Comparison of ENCODE assay signal across 7 cellular contexts in the genomic region with DNA sequence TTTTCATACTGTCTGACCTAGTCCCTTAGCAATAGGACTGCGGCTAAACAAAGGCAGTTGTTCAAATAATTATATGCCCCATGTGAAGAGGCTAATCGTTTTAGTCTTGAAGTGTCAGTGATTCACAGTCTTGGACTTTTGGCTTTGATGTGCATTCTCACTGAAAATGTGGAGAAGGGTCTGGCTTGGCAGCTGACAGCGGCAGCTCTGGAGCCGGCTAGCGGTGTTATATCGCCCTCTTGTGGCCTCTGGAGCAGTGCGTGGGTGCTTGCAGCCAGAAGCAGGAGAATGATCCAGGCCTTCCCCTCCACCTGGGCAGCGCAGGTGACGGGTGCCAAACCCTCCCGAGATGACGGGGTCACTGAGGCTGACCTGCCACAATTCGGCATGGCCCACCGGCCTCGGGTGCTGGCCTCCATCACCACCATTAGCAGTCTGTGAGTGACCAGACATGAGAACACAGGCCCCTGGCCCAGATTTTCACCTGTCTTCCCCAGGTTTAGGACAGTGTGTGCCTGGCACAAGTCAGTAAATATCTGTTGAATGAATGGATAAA.
DNase-seq lines count a peak whose midpoint lies in the region; ATAC-seq and TF ChIP-seq lines count a peak whose summit lies in the region.

No MANE protein-coding gene starts in this region.

- peaks cover 0 to 3% of the 10 kb centered on the region in 2 donors for H3K4me1 ChIP-seq in gastrocnemius medialis

- in situ Hi-C loops in gastrocnemius medialis (cut with MboI; ENCODE audit: low sequenced_read_pairs in 4 of 4): loop anchor here (5.0 kb wide), 1 partner anchor 122 kb away; no protein-coding TSS in a partner anchor

- no peak overlapping the region for H3K4me3 ChIP-seq in NB4 (ENCODE audit: low read depth, low read length)
- H3K4me3 ChIP-seq in gastrocnemius medialis: no peak overlapping the region

- DNase-seq in NB4 (ENCODE audit: low read depth): peak; percentile 77
- DNase-seq in T-helper 9 cell: peak; percentile 59
- peak; percentile 96 for DNase-seq in astrocyte of the hippocampus (ENCODE audit: low read depth, low spot score)
- DNase-seq in hippocampal formation (lab: John Stamatoyannopoulos, UW): peak; percentile 54 to 66
- peak; percentile 37 to 61 for DNase-seq in gastrocnemius medialis

- H3K27me3 ChIP-seq in gastrocnemius medialis: no peaks in the 10 kb centered on the region

- no peaks in the 10 kb centered on the region for H3K36me3 ChIP-seq in gastrocnemius medialis

- ATAC-seq in gastrocnemius medialis: peak; percentile 43 to 82
- ATAC-seq in GM21737 (IDR thresholded peaks at IDR 0.05; ENCODE audit: unreplicated experiment): no peak

- TF ChIP-seq POLR2A in NB4 (IDR thresholded peaks at IDR 0.05; ENCODE audit: extremely low read depth, insufficient read length): no peak
- no peak for TF ChIP-seq POLR2A in gastrocnemius medialis (IDR thresholded peaks at IDR 0.05)

- no peaks in the 10 kb centered on the region for H3K9me3 ChIP-seq in gastrocnemius medialis

- intact Hi-C loops in gastrocnemius medialis (cut with DNase I; ENCODE audit: low total_unique reads): loop anchor here (1.0 to 10.0 kb wide), 4 partner anchors 123 to 605 kb away; no protein-coding TSS in a partner anchor

- H3K27ac ChIP-seq in gastrocnemius medialis: no peak overlapping the region

- TF ChIP-seq CTCF in GM12872 (IDR thresholded peaks at IDR 0.05; ENCODE audit: insufficient read depth, low read depth, low read length) (peak; percentile 98), NB4 (IDR thresholded peaks at IDR 0.05; ENCODE audit: low read depth, low read length) (peak; percentile 94), gastrocnemius medialis (IDR thresholded peaks at IDR 0.05 in 4 of 5, conservative IDR thresholded peaks at IDR 0.05 in 1 of 5) (peak; percentile 93 to 99 (median 95))
